ENCODE assay signal across 15 cellular contexts in genomic region chr3:71355037-71355436, GRCh38.
"Had no signal": no experiment of that assay in that cellular context is flagged by ENCODE, and none has a peak within 500 bp of the region (broad histone marks: within the 10 kb centered on the region; RNA-seq: fewer than 3 reads in every experiment).

No MANE protein-coding gene starts in this region.

- H3K4me3 Mint-ChIP-seq: effector memory CD8-positive, alpha-beta T cell; nephron had no signal

- H3K4me3 ChIP-seq: cardiac muscle cell, stomach, vagina had no signal

- H3K9me3 ChIP-seq: stomach, vagina had no signal

- DNase-seq: activated CD4-positive, alpha-beta T cell treated with anti-CD3 and anti-CD28 coated beads, Interleukin-2, amount 50 U/mL, for 1 hour; activated effector memory CD4-positive, alpha-beta T cell treated with anti-CD3 and anti-CD28 coated beads, Interleukin-2, amount 50 U/mL, for 16 hours; amygdala; effector memory CD8-positive, alpha-beta T cell; mesendoderm; nucleus accumbens; posterior cingulate gyrus; stomach; T-helper 1 cell; T1000; trophoblast cell had no signal

- H3K36me3 ChIP-seq: cardiac muscle cell had no signal

- H3K27me3 ChIP-seq: cardiac muscle cell, stomach, vagina had no signal

- H3K36me3 Mint-ChIP-seq: activated naive CD4-positive, alpha-beta T cell treated with anti-CD3 and anti-CD28 coated beads, Interleukin-2, amount 50 U/mL, for 72 hours had no signal

- H3K27ac Mint-ChIP-seq: nephron had no signal

- H3K27ac ChIP-seq: cardiac muscle cell, stomach, vagina had no signal

- ATAC-seq: effector memory CD8-positive, alpha-beta T cell had no signal

- H3K9me3 Mint-ChIP-seq: activated naive CD4-positive, alpha-beta T cell treated with anti-CD3 and anti-CD28 coated beads, Interleukin-2, amount 50 U/mL, for 72 hours; effector memory CD8-positive, alpha-beta T cell; nephron had no signal

- H3K4me1 Mint-ChIP-seq: nephron had no signal

- H3K27me3 Mint-ChIP-seq: effector memory CD8-positive, alpha-beta T cell had no signal
